ENCODE assay signal across 16 cellular contexts in the genomic region with DNA sequence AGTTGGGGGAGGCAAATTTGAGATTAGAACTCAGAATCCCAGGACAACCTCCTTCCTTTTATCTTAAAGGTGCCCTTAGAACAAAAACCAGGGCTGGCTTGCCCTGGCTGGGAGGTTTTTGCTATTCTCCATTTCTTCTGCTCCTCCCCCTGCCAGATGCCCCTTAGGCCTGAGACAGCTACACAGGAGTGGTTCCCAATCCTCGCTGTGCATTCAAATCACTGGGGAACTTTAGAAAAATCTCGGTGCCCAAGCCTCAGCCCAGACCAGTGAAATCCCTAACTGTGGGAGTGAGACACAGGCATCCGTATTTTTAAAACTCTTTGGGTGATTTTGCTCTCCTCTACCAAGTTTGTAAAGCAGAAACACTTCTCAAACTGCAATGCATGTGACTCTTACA.
"Had no signal": no experiment of that assay in that cellular context is flagged by ENCODE, and none has a peak within 500 bp of the region (broad histone marks: within the 10 kb centered on the region; RNA-seq: fewer than 3 reads in every experiment).

No MANE protein-coding gene starts in this region.

- H3K9me3 ChIP-seq: pancreas, tibial artery, uterus had no signal

- H3K27me3 ChIP-seq: pancreas, tibial artery, uterus had no signal

- H3K36me3 ChIP-seq: pancreas, tibial artery, uterus had no signal

- H3K4me3 ChIP-seq: pancreas, smooth muscle cell, tibial artery, uterus had no signal

- DNase-seq: activated naive CD4-positive, alpha-beta T cell treated with anti-CD3 and anti-CD28 coated beads for 36 hours; erythroblast; foreskin melanocyte; glutamatergic neuron; hypothalamus; pancreas; stimulated activated CD4-positive, alpha-beta T cell treated with anti-CD3 and anti-CD28 coated beads, Interleukin-4, amount 100 ng/mL, for 24 hours; stimulated activated naive CD4-positive, alpha-beta T cell; substantia nigra; T-helper 1 cell; T-helper 9 cell; tibial artery; uterus had no signal

- H3K27ac Mint-ChIP-seq: activated naive CD4-positive, alpha-beta T cell treated with anti-CD3 and anti-CD28 coated beads for 36 hours had no signal

- H3K27ac ChIP-seq: pancreas, tibial artery, uterus had no signal

- H3K9me3 Mint-ChIP-seq: activated naive CD4-positive, alpha-beta T cell treated with anti-CD3 and anti-CD28 coated beads for 36 hours had no signal

- ATAC-seq: activated CD4-positive, CD25-positive, alpha-beta regulatory T cell treated with anti-CD3 and anti-CD28 coated beads, Interleukin-2, amount 50 U/mL, for 24 hours; pancreas; sciatic nerve had no signal

- H3K4me2 ChIP-seq: smooth muscle cell had no signal

- H3K4me3 Mint-ChIP-seq: activated naive CD4-positive, alpha-beta T cell treated with anti-CD3 and anti-CD28 coated beads for 36 hours had no signal
